ENCODE assay signal across 8 cellular contexts in the genomic region with DNA sequence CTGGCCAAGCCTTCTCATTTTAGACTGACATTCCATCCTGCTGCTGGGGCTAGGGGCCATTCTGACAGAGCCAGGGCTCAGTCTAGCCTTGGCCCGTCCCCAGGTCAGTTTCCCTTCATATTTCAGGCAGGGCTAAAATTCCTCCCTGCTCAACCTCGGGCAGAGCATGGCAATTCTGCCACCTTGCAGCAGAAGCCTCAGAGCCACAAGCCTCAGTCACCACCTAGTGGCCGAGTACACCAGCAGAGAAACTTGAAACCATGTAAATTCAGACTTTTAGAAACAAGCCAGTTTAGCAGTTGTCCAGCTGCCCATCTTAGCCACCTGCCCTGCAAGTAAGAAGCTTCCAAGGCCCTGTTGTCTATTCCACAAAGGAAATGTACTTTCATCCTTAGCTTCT. TPM values are rescaled to one million over a fixed set of nuclear protein-coding genes. Genes with fewer than 3 reads are reported as not detected.
A peak's percentile ranks its signal among the peaks of the same experiment; 100 is the strongest.
DNase-seq lines count a peak whose midpoint lies in the region; ATAC-seq and TF ChIP-seq lines count a peak whose summit lies in the region.
"Not testable (repeated sequence)": the region's sequence is repeated elsewhere in the genome, so short reads cannot be mapped to it uniquely, and the experiment has no call there.

No MANE protein-coding gene starts in this region.

- DNase-seq in AG09319 (ENCODE audit: extremely low read depth, low read depth) = peak; percentile 40
- peak; percentile 76 for DNase-seq in PC-3
- peak; percentile 39 for DNase-seq in activated CD8-positive, alpha-beta T cell treated with anti-CD3 and anti-CD28 coated beads for 36 hours
- peak; percentile 15 for DNase-seq in dedifferentiated amniotic fluid mesenchymal stem cell (ENCODE audit: extremely low spot score)
- DNase-seq in heart right ventricle = not testable (repeated sequence)
- peak; percentile 42 for DNase-seq in pons (ENCODE audit: low spot score)

- H2AFZ ChIP-seq in KMS-11 (ENCODE audit: low read depth); PC-3 (ENCODE audit: low read length): not testable (repeated sequence)

- not testable (repeated sequence) for H3K36me3 ChIP-seq in KMS-11 (ENCODE audit: insufficient read depth); PC-3 (ENCODE audit: low read depth, low read length)
- peaks cover 0 to 13% (median 0%) of the 10 kb centered on the region in 9 donors for H3K36me3 ChIP-seq in heart right ventricle

- ATAC-seq in PC-3 = peak; percentile 69
- ATAC-seq in activated CD8-positive, alpha-beta T cell treated with anti-CD3 and anti-CD28 coated beads for 36 hours = not testable (repeated sequence)
- ATAC-seq in heart right ventricle = peak in 2 of 8 donors; percentile 35 to 62

- not testable (repeated sequence) for H3K27me3 Mint-ChIP-seq in activated CD8-positive, alpha-beta T cell treated with anti-CD3 and anti-CD28 coated beads for 36 hours

- not testable (repeated sequence) for H3K27ac ChIP-seq in KMS-11, heart right ventricle
- peak overlapping the region; percentile 85 for H3K27ac ChIP-seq in PC-3 (ENCODE audit: low read length)

- H3K79me2 ChIP-seq in KMS-11 (ENCODE audit: insufficient read depth, low read depth); PC-3 (ENCODE audit: low read length): not testable (repeated sequence)

- POLR2A ChIA-PET in PC-3 (lab: Charles Lee; ENCODE audit: unreplicated experiment); activated CD8-positive, alpha-beta T cell treated with anti-CD3 and anti-CD28 coated beads for 36 hours (lab: Charles Lee): not testable (repeated sequence)

- CTCF ChIA-PET in PC-3 (lab: Charles Lee); activated CD8-positive, alpha-beta T cell treated with anti-CD3 and anti-CD28 coated beads for 36 hours (lab: Charles Lee): not testable (repeated sequence)

- not testable (repeated sequence) for H3K36me3 Mint-ChIP-seq in activated CD8-positive, alpha-beta T cell treated with anti-CD3 and anti-CD28 coated beads for 36 hours (ENCODE audit: low read depth)

- not testable (repeated sequence) for H3K4me3 ChIP-seq in KMS-11 (IDR thresholded peaks at IDR 0.05; ENCODE audit: insufficient read depth, low read depth, low read length); PC-3 (ENCODE audit: low read length); heart right ventricle

- H3K4me3 Mint-ChIP-seq in activated CD8-positive, alpha-beta T cell treated with anti-CD3 and anti-CD28 coated beads for 36 hours = not testable (repeated sequence)

- not testable (repeated sequence) for H3K4me2 ChIP-seq in KMS-11; PC-3 (ENCODE audit: low read length)

- not testable (repeated sequence) for H3K27me3 ChIP-seq in KMS-11 (ENCODE audit: insufficient read depth, low read depth); PC-3 (ENCODE audit: low read length); heart right ventricle

- H3K9me3 Mint-ChIP-seq in activated CD8-positive, alpha-beta T cell treated with anti-CD3 and anti-CD28 coated beads for 36 hours = not testable (repeated sequence)

- not testable (repeated sequence) for H3K9me3 ChIP-seq in PC-3 (ENCODE audit: low read length); heart right ventricle

- H3K4me1 Mint-ChIP-seq in activated CD8-positive, alpha-beta T cell treated with anti-CD3 and anti-CD28 coated beads for 36 hours (ENCODE audit: low read depth) = not testable (repeated sequence)

- TF ChIP-seq CTCF in AG09319 (IDR thresholded peaks at IDR 0.05; ENCODE audit: low read depth, low read length) = peak; percentile 47
- TF ChIP-seq CTCF in GM12872 (IDR thresholded peaks at IDR 0.05; ENCODE audit: insufficient read depth, low read depth, low read length) = 0 out of 3 replicates have a peak, but pooled peaks have one; percentile 22
- 0 out of 2 replicates have a peak, but pooled peaks have one; percentile 12 for TF ChIP-seq CTCF in KMS-11 (conservative IDR thresholded peaks at IDR 0.05; ENCODE audit: low read depth, low read length)
- peak; percentile 28; the same call in 1 of the 2 replicates for TF ChIP-seq CTCF in PC-3 (conservative IDR thresholded peaks at IDR 0.05; ENCODE audit: low read depth, low read length)
- not testable (repeated sequence) for TF ChIP-seq CTCF in activated CD8-positive, alpha-beta T cell treated with anti-CD3 and anti-CD28 coated beads for 36 hours (IDR thresholded peaks at IDR 0.05)
- TF ChIP-seq CTCF in heart right ventricle (IDR thresholded peaks at IDR 0.05) = peak in 5 of 9 donors; percentile 17 to 43 (median 34)

- H3K27ac Mint-ChIP-seq in activated CD8-positive, alpha-beta T cell treated with anti-CD3 and anti-CD28 coated beads for 36 hours = not testable (repeated sequence)

- BruUV-seq in PC-3 (replicated peaks; lab: Mats Ljungman, UMichigan) = TSS peak; percentile 23

- not testable (repeated sequence) for H3K9ac ChIP-seq in KMS-11
- peak overlapping the region; percentile 56 for H3K9ac ChIP-seq in PC-3 (ENCODE audit: low read length)

- not testable (repeated sequence) for H3F3A ChIP-seq in PC-3 (ENCODE audit: low read length, unreplicated experiment)

- H3K9me2 ChIP-seq in PC-3 (replicated peaks; ENCODE audit: low read length) = not testable (repeated sequence)

- WGBS in heart right ventricle, 2 donors = 6 to 7% methylated on average over 2 of the region's 3 CpGs

- intact Hi-C loops in PC-3 (cut with micrococcal nuclease); activated CD8-positive, alpha-beta T cell treated with anti-CD3 and anti-CD28 coated beads for 36 hours (cut with micrococcal nuclease); heart right ventricle (cut with DNase I): not testable (repeated sequence)

- H4K20me1 ChIP-seq in KMS-11 (ENCODE audit: insufficient read depth); PC-3 (ENCODE audit: low read length): not testable (repeated sequence)

- H3K4me1 ChIP-seq in KMS-11 (ENCODE audit: low read depth, poor library complexity, severe bottlenecking); PC-3 (ENCODE audit: insufficient read depth, low read length); heart right ventricle: not testable (repeated sequence)

RNA-seq across cellular contexts. Expression of gene POMZP3, which starts 13.3 kb away (rescaled TPM):
- total RNA-seq in PC-3 (2014; rRNA removed) (5.9 and 10.1 TPM in 2 replicates), heart right ventricle (10 to 100 TPM in 2 of 10 donors, 1 to 10 TPM in 8; 3.5 to 14.9 (median 6.2) TPM)
- 10 to 100 TPM; 14.3 to 16.3 TPM for total RNA-seq in activated CD8-positive, alpha-beta T cell treated with anti-CD3 and anti-CD28 coated beads for 36 hours
- polyA plus RNA-seq in heart right ventricle = 10 to 100 TPM in 1 of 2 donors, 1 to 10 TPM in 1; 9.9 to 14.5 TPM
